8 cellular contexts compared by ENCODE assay signal in genomic region chr3:40309439-40309924, GRCh38. TPM values are rescaled to one million over a fixed set of nuclear protein-coding genes. Genes with fewer than 3 reads are reported as not detected.
DNase-seq lines count a peak whose midpoint lies in the region; ATAC-seq, FAIRE-seq and TF ChIP-seq lines count a peak whose summit lies in the region.

EIF1B (plus strand) TSS chr3:40309707; CDS start chr3:40309942, 235 bp downstream.

- H3K4me3 ChIP-seq in HUES64 (ENCODE audit: low read length) = peak within 1 kb of the TSS; percentile 83
- peak within 1 kb of the TSS; percentile 96 for H3K4me3 ChIP-seq in OCI-LY1 (ENCODE audit: low read depth, low read length, poor library complexity, severe bottlenecking)
- peak within 1 kb of the TSS; percentile 85 to 100 (median 98) for H3K4me3 ChIP-seq in endothelial cell of umbilical vein (replicated peaks in 1 of 3; ENCODE audit: insufficient read depth in 1 of 3, low read depth in 1 of 3, low read length in 3 of 3)

- H3K4me1 ChIP-seq in HUES64 (ENCODE audit: insufficient read depth, low read length) = peaks cover 10% of the 10 kb centered on the region
- H3K4me1 ChIP-seq in OCI-LY1 (ENCODE audit: insufficient read depth, low read length, severe bottlenecking) = peaks cover 27% of the 10 kb centered on the region
- H3K4me1 ChIP-seq in endothelial cell of umbilical vein (ENCODE audit: control insufficient read depth, extremely low read depth, insufficient read depth, low read length) = peaks cover 14% of the 10 kb centered on the region

- intact Hi-C loops in endothelial cell of umbilical vein (cut with micrococcal nuclease) = loop anchor here (1.0 to 5.0 kb wide), 7 partner anchors 10 to 777 kb away; no protein-coding TSS in a partner anchor

- DNase-seq in D721Med (ENCODE audit: insufficient read length, low spot score) (peak; percentile 60), endothelial cell of umbilical vein (ENCODE audit: low read depth, low spot score) (peak; percentile 99), middle frontal gyrus (ENCODE audit: extremely low spot score, low spot score) (peak; percentile 98)
- DNase-seq in activated CD8-positive, alpha-beta memory T cell treated with anti-CD3 and anti-CD28 coated beads, Interleukin-2, amount 50 U/mL, for 48 hours = peak; percentile 99
- DNase-seq in stimulated activated CD8-positive, alpha-beta memory T cell treated with anti-CD3 and anti-CD28 coated beads, Interleukin-4, amount 100 ng/mL, for 24 hours (ENCODE audit: low read depth) = peak; percentile 98

- POLR2A ChIA-PET in endothelial cell of umbilical vein (lab: Charles Lee) = interaction anchor here (0.6 to 0.9 kb wide), 2 partner anchors 9 to 15 kb away, joined by 3 read pairs; no protein-coding TSS in a partner anchor

- H2AFZ ChIP-seq in OCI-LY1 (ENCODE audit: low read length) (peak within 1 kb of the TSS; percentile 86), endothelial cell of umbilical vein (ENCODE audit: low read depth, low read length) (peak within 1 kb of the TSS; percentile 96)

- no TSS peak for BruUV-seq in endothelial cell of umbilical vein (replicated peaks; lab: Mats Ljungman, UMichigan)

- FAIRE-seq in D721Med (lab: Jason Lieb, UNC) (no peak), endothelial cell of umbilical vein (lab: Jason Lieb, UNC) (peak; percentile 88)

- no peaks in the 10 kb centered on the region for H3K9me1 ChIP-seq in endothelial cell of umbilical vein (replicated peaks; ENCODE audit: control insufficient read depth, extremely low read depth, insufficient read depth, low read length)

- no peaks in the 10 kb centered on the region for H4K20me1 ChIP-seq in OCI-LY1 (ENCODE audit: insufficient read depth, low read length)
- no peaks in the 10 kb centered on the region for H4K20me1 ChIP-seq in endothelial cell of umbilical vein (replicated peaks; ENCODE audit: control insufficient read depth, extremely low read depth, insufficient read depth, low read length)

- peak; percentile 59 for TF ChIP-seq CTCF in D721Med (IDR thresholded peaks at IDR 0.05; ENCODE audit: insufficient read depth, missing control alignments)
- peak; percentile 88 for TF ChIP-seq CTCF in OCI-LY1 (IDR thresholded peaks at IDR 0.05; ENCODE audit: low read length)
- TF ChIP-seq CTCF in endothelial cell of umbilical vein (IDR thresholded peaks at IDR 0.05; ENCODE audit: extremely low read depth in 1 of 2, insufficient read depth in 1 of 2, low read depth in 1 of 2, low read length in 2 of 2) = peak; percentile 96 to 97

- no peaks in the 10 kb centered on the region for H3K9me2 ChIP-seq in OCI-LY1 (ENCODE audit: low read depth, low read length)

- under 1% methylated on average over 49 of the region's 49 CpGs for WGBS in HUES64

- H3K9me3 ChIP-seq in HUES64 (ENCODE audit: insufficient read depth, low read depth, low read length) (no peaks in the 10 kb centered on the region), OCI-LY1 (ENCODE audit: low read length) (no peaks in the 10 kb centered on the region), endothelial cell of umbilical vein (replicated peaks; ENCODE audit: control insufficient read depth, insufficient read depth, low read length) (no peaks in the 10 kb centered on the region)

- H3K27ac ChIP-seq in HUES64 (ENCODE audit: low read depth, low read length) (peak within 1 kb of the TSS; percentile 96), OCI-LY1 (ENCODE audit: low read depth, low read length, poor library complexity, severe bottlenecking) (peak within 1 kb of the TSS; percentile 57), endothelial cell of umbilical vein (ENCODE audit: insufficient read depth, low read depth, low read length) (peak within 1 kb of the TSS; percentile 93)

- H3K9ac ChIP-seq in HUES64 (ENCODE audit: low read depth, low read length) (peak within 1 kb of the TSS; percentile 100), OCI-LY1 (ENCODE audit: low read length) (peak within 1 kb of the TSS; percentile 98), endothelial cell of umbilical vein (replicated peaks; ENCODE audit: extremely low read depth, insufficient read depth, low read length) (peak within 1 kb of the TSS; percentile 99)

- no peaks in the 10 kb centered on the region for H3F3A ChIP-seq in OCI-LY1 (ENCODE audit: insufficient read depth, low read length)

- peaks cover 11% of the 10 kb centered on the region; the same call in 1 of the 2 replicates for H3K79me2 ChIP-seq in OCI-LY1 (ENCODE audit: insufficient read depth, low read length)
- H3K79me2 ChIP-seq in endothelial cell of umbilical vein (ENCODE audit: control insufficient read depth, insufficient read depth, low read length) = peaks cover 26% of the 10 kb centered on the region

- peak within 1 kb of the TSS; percentile 92 for H3K4me2 ChIP-seq in OCI-LY1 (ENCODE audit: low read length)
- H3K4me2 ChIP-seq in endothelial cell of umbilical vein (ENCODE audit: insufficient read depth, low read length) = peak within 1 kb of the TSS; percentile 99

- dilution Hi-C loops in endothelial cell of umbilical vein (cut with MboI; ENCODE audit: extremely low pct_ligation_motif_present, low sequenced_read_pairs) = no loop called here

- CTCF ChIA-PET in endothelial cell of umbilical vein (lab: Charles Lee) = interaction anchor here (0.5 to 14.1 kb wide), 22 partner anchors 8 to 890 kb away, joined by 3 to 261 read pairs (median 4); partner anchors contain the start of gene CTNNB1

- H3K27me3 ChIP-seq in HUES64 (ENCODE audit: insufficient read depth, low read length) (no peaks in the 10 kb centered on the region), OCI-LY1 (ENCODE audit: insufficient read depth, low read length) (no peaks in the 10 kb centered on the region), endothelial cell of umbilical vein (ENCODE audit: control insufficient read depth in 2 of 2, insufficient read depth in 2 of 2, low read length in 2 of 2) (no peaks in the 10 kb centered on the region)

- ATAC-seq in GM21423 (IDR thresholded peaks at IDR 0.05; ENCODE audit: unreplicated experiment) = peak; percentile 88

- TF ChIP-seq POLR2A in endothelial cell of umbilical vein (IDR thresholded peaks at IDR 0.05; ENCODE audit: low read depth, low read length) = peak; percentile 96

- H3K36me3 ChIP-seq in HUES64 (ENCODE audit: insufficient read depth, low read length) = peaks cover 39% of the 10 kb centered on the region
- peaks cover 35% of the 10 kb centered on the region for H3K36me3 ChIP-seq in OCI-LY1 (ENCODE audit: insufficient read depth, low read length)
- H3K36me3 ChIP-seq in endothelial cell of umbilical vein (ENCODE audit: control insufficient read depth in 2 of 2, extremely low read depth in 1 of 2, insufficient read depth in 2 of 2, low read length in 2 of 2) = peaks cover 6 to 20% of the 10 kb centered on the region in 2 experiments

TF ChIP-seq in endothelial cell of umbilical vein, 7 proteins besides CTCF, POLR2A, EP300 and RAD21:
- no peak for TF ChIP-seq MYC (IDR thresholded peaks at IDR 0.05; ENCODE audit: low read depth, low read length)
- TF ChIP-seq JUN (IDR thresholded peaks at IDR 0.05; ENCODE audit: borderline replicate concordance, insufficient read depth, insufficient read length, low read depth) = no peak
- TF ChIP-seq GATA2 (IDR thresholded peaks at IDR 0.05; ENCODE audit: insufficient read depth, insufficient read length, low read depth, low read length) = no peak
- peak; percentile 96 for TF ChIP-seq POLR2AphosphoS5 (IDR thresholded peaks at IDR 0.05; ENCODE audit: insufficient read depth, low read depth, low read length)
- no peak for TF ChIP-seq EZH2 (IDR thresholded peaks at IDR 0.05; ENCODE audit: borderline replicate concordance, low read depth, low read length, severe bottlenecking)
- peak; percentile 82 for TF ChIP-seq MAX (IDR thresholded peaks at IDR 0.05; ENCODE audit: insufficient read depth, insufficient read length)

RNA-seq across cellular contexts. Expression of gene EIF1B, which starts in this region (rescaled TPM):
- polyA plus RNA-seq in HUES64 (2013, experiment 1 of 2) = 111 TPM
- 120 TPM for polyA plus RNA-seq in HUES64 (2013, experiment 2 of 2)
- total RNA-seq in endothelial cell of umbilical vein = 44.1 and 46.0 TPM in 2 replicates
- 13.5 and 17.8 TPM in 2 replicates for polyA plus RNA-seq in endothelial cell of umbilical vein
- polyA plus RNA-seq in endothelial cell of umbilical vein (2011; cell fraction: cytosol; rRNA removed) = 27.8 and 29.5 TPM in 2 replicates
- 28.2 and 38.7 TPM in 2 replicates for polyA plus RNA-seq in endothelial cell of umbilical vein (2011; cell fraction: nucleus; rRNA removed)
- 43.3 and 60.1 TPM in 2 replicates for polyA plus RNA-seq in endothelial cell of umbilical vein (2012)
- 5.5 and 7.8 TPM in 2 replicates for polyA minus RNA-seq in endothelial cell of umbilical vein
- 11.5 TPM for polyA minus RNA-seq in endothelial cell of umbilical vein (2011; cell fraction: cytosol; rRNA and poly(A)+ RNA removed)
- 14.7 and 18.5 TPM in 2 replicates for polyA minus RNA-seq in endothelial cell of umbilical vein (2011; cell fraction: nucleus; rRNA and poly(A)+ RNA removed)

Comparison
In these comparisons a context has a peak if more than half of its experiments do, and no peak if none do; other contexts are left out.
1. Peak in every context shown above with its lines: DNase-seq, ATAC-seq, H3K4me3 ChIP-seq and H3K27ac ChIP-seq.